1 cellular context compared by ENCODE assay signal in genomic region chr4:2800691-2801596, GRCh38.
A peak's percentile ranks its signal among the peaks of the same experiment; 100 is the strongest.
TF ChIP-seq lines count a peak whose summit lies in the region.

No MANE protein-coding gene starts in this region.

TF ChIP-seq in K562, 482 proteins besides CTCF, POLR2A, EP300 and RAD21 (continued from another document):
- TF ChIP-seq, protein P1, sequence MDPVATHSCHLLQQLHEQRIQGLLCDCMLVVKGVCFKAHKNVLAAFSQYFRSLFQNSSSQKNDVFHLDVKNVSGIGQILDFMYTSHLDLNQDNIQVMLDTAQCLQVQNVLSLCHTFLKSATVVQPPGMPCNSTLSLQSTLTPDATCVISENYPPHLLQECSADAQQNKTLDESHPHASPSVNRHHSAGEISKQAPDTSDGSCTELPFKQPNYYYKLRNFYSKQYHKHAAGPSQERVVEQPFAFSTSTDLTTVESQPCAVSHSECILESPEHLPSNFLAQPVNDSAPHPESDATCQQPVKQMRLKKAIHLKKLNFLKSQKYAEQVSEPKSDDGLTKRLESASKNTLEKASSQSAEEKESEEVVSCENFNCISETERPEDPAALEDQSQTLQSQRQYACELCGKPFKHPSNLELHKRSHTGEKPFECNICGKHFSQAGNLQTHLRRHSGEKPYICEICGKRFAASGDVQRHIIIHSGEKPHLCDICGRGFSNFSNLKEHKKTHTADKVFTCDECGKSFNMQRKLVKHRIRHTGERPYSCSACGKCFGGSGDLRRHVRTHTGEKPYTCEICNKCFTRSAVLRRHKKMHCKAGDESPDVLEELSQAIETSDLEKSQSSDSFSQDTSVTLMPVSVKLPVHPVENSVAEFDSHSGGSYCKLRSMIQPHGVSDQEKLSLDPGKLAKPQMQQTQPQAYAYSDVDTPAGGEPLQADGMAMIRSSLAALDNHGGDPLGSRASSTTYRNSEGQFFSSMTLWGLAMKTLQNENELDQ (CRISPR knock-in tag; IDR thresholded peaks at IDR 0.05; ENCODE audit: borderline replicate concordance): no peak
- TF ChIP-seq ZKSCAN3 (CRISPR knock-in tag; IDR thresholded peaks at IDR 0.05) (no peak), NCOA1 (IDR thresholded peaks at IDR 0.05; ENCODE audit: low read depth) (no peak), ZNF740 (CRISPR knock-in tag; IDR thresholded peaks at IDR 0.05) (peak; percentile 49; the same call in 1 of the 2 replicates), ZNF740 (tag; IDR thresholded peaks at IDR 0.05) (no peak), SMARCE1 (IDR thresholded peaks at IDR 0.05) (peak; percentile 41; the same call in 1 of the 2 replicates), SIRT6 (IDR thresholded peaks at IDR 0.05; ENCODE audit: low read depth, low read length) (no peak)
